In the genomic region with DNA sequence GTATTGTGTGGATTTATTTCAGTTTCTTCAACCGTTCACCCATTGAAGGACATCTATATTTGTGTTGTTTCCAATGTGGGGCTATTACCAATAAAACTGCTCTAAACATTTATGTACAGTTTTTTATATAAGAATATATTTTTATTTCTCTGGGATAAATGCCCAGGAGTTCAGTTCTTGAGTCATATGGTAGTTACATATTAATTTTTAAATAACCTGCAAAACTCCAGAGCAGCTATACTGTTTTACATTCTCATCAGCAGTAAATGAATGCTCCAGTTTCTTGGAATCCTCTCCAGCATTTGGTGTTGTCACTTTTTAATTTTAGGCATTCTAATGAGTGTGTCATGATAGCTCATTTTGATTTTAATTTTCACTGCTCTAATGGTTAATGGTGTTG, we compare ENCODE assay signal across 24 cellular contexts. TPM values are rescaled to one million over a fixed set of nuclear protein-coding genes. Genes with fewer than 3 reads are reported as not detected.
A peak's percentile ranks its signal among the peaks of the same experiment; 100 is the strongest.
DNase-seq lines count a peak whose midpoint lies in the region; ATAC-seq and TF ChIP-seq lines count a peak whose summit lies in the region.
"Had no signal": no experiment of that assay in that cellular context is flagged by ENCODE, and none has a peak within 500 bp of the region (broad histone marks: within the 10 kb centered on the region; RNA-seq: fewer than 3 reads in every experiment).

No MANE protein-coding gene starts in this region.

- WGBS in mesenchymal stem cell, result no CpG with 5 or more reads among the region's 1 CpG
- WGBS in upper lobe of left lung, 2 donors, result 87 to 88% methylated on average over 1 of the region's 1 CpG

- POLR2A ChIA-PET in CD4-positive, alpha-beta memory T cell (lab: Charles Lee; ENCODE audit: partially characterized antibody), result no interaction called here

- H2BK5ac ChIP-seq in mesenchymal stem cell (ENCODE audit: low read depth, low read length, poor library complexity, severe bottlenecking), result no peak overlapping the region

- peaks cover 12% of the 10 kb centered on the region for H3K79me1 ChIP-seq in mesenchymal stem cell (replicated peaks; ENCODE audit: low read length, poor library complexity, severe bottlenecking)

- TF ChIP-seq EP300 in upper lobe of left lung (IDR thresholded peaks at IDR 0.05), result no peak

- no peak overlapping the region for H3K23ac ChIP-seq in mesenchymal stem cell (ENCODE audit: low read length in 2 of 2)

- H3K9ac ChIP-seq in mesenchymal stem cell (ENCODE audit: low read length), result no peak overlapping the region

- no peaks in the 10 kb centered on the region for H3K27me3 Mint-ChIP-seq in CD4-positive, alpha-beta memory T cell
- H3K27me3 Mint-ChIP-seq in HFFc6 (ENCODE audit: insufficient read depth), result peaks cover 4% of the 10 kb centered on the region
- no peaks in the 10 kb centered on the region for H3K27me3 Mint-ChIP-seq in brain
- H3K27me3 Mint-ChIP-seq: activated CD4-positive, alpha-beta T cell treated with anti-CD3 and anti-CD28 coated beads, Interleukin-2, amount 10 ng/mL, durations not matched to agents 7 days and 5 days; activated T-cell treated with anti-CD3 and anti-CD28 coated beads, Interleukin-2, amount 50 U/mL, for 24 hours; naive B cell had no signal

- H3K4me3 Mint-ChIP-seq in CD4-positive, alpha-beta memory T cell, result no peak overlapping the region
- H3K4me3 Mint-ChIP-seq in HFFc6, result no peak overlapping the region
- H3K4me3 Mint-ChIP-seq in brain, result no peak overlapping the region
- H3K4me3 Mint-ChIP-seq: activated CD4-positive, alpha-beta T cell treated with anti-CD3 and anti-CD28 coated beads, Interleukin-2, amount 10 ng/mL, durations not matched to agents 7 days and 5 days; activated T-cell treated with anti-CD3 and anti-CD28 coated beads, Interleukin-2, amount 50 U/mL, for 24 hours; naive B cell had no signal

- H3K4me1 Mint-ChIP-seq in CD4-positive, alpha-beta memory T cell, result peaks cover 0 to 8% (median 6%) of the 10 kb centered on the region in 4 donors
- peaks cover 12% of the 10 kb centered on the region for H3K4me1 Mint-ChIP-seq in HFFc6 (ENCODE audit: low read depth)
- H3K4me1 Mint-ChIP-seq in brain, result peaks cover 6% of the 10 kb centered on the region

- no peaks in the 10 kb centered on the region for H3K27me3 ChIP-seq in CD4-positive, alpha-beta memory T cell (ENCODE audit: insufficient read depth, low read length)
- H3K27me3 ChIP-seq in mesenchymal stem cell (ENCODE audit: control insufficient read depth in 1 of 2, insufficient read depth in 1 of 2, low read length in 2 of 2), result no peaks in the 10 kb centered on the region
- H3K27me3 ChIP-seq in upper lobe of left lung, result no peaks in the 10 kb centered on the region
- H3K27me3 ChIP-seq: adrenal gland, tibial artery had no signal

- no peak overlapping the region for H4K91ac ChIP-seq in mesenchymal stem cell (ENCODE audit: low read length)

- H3K9me3 ChIP-seq in CD4-positive, alpha-beta memory T cell (ENCODE audit: control insufficient read depth in 1 of 2, low read length in 2 of 2), result no peaks in the 10 kb centered on the region
- H3K9me3 ChIP-seq in mesenchymal stem cell (ENCODE audit: control insufficient read depth, low read length) (no peaks in the 10 kb centered on the region), upper lobe of left lung (no peaks in the 10 kb centered on the region)
- H3K9me3 ChIP-seq: adrenal gland, tibial artery had no signal

- H2AFZ ChIP-seq in mesenchymal stem cell (ENCODE audit: low read depth, low read length), result no peak overlapping the region

- no peak overlapping the region for H3K4me2 ChIP-seq in mesenchymal stem cell (ENCODE audit: low read length, poor library complexity, severe bottlenecking)

- intact Hi-C loops in CD4-positive, alpha-beta memory T cell (cut with micrococcal nuclease), result no loop called here

- no peak for ATAC-seq in upper lobe of left lung (ENCODE audit: low FRiP score in 2 of 2)

- TF ChIP-seq POLR2A in upper lobe of left lung (IDR thresholded peaks at IDR 0.05), result no peak

- H2BK120ac ChIP-seq in mesenchymal stem cell (ENCODE audit: low read depth, low read length), result no peak overlapping the region

- H3K18ac ChIP-seq in mesenchymal stem cell (ENCODE audit: low read depth in 1 of 2, low read length in 2 of 2), result no peak overlapping the region

- peaks cover 4% of the 10 kb centered on the region for H3K36me3 ChIP-seq in CD4-positive, alpha-beta memory T cell (ENCODE audit: insufficient read depth, low read length)
- H3K36me3 ChIP-seq in mesenchymal stem cell (ENCODE audit: control insufficient read depth in 1 of 2, insufficient read depth in 2 of 2, low read depth in 1 of 2, low read length in 2 of 2), result peaks cover 29 to 82% of the 10 kb centered on the region in 2 experiments
- peaks cover 3 to 79% (median 23%) of the 10 kb centered on the region in 4 donors for H3K36me3 ChIP-seq in upper lobe of left lung

- H3K4me3 ChIP-seq in CD4-positive, alpha-beta memory T cell (ENCODE audit: low read length in 2 of 2), result no peak overlapping the region
- H3K4me3 ChIP-seq in mesenchymal stem cell (ENCODE audit: insufficient read depth in 1 of 2, low read depth in 1 of 2, low read length in 2 of 2), result no peak overlapping the region
- H3K4me3 ChIP-seq in upper lobe of left lung, result no peak overlapping the region
- H3K4me3 ChIP-seq: adrenal gland, tibial artery had no signal

- no peak overlapping the region for H4K8ac ChIP-seq in mesenchymal stem cell (ENCODE audit: low read length)

- H2BK12ac ChIP-seq in mesenchymal stem cell (ENCODE audit: low read length in 2 of 2), result no peak overlapping the region

- TF ChIP-seq CTCF in HFFc6 (IDR thresholded peaks at IDR 0.05) (no peak), brain (conservative IDR thresholded peaks at IDR 0.05) (no peak), upper lobe of left lung (IDR thresholded peaks at IDR 0.05) (no peak)

- no peak overlapping the region for H2BK15ac ChIP-seq in mesenchymal stem cell (ENCODE audit: low read depth, poor library complexity, severe bottlenecking)

- CTCF ChIA-PET in CD4-positive, alpha-beta memory T cell (lab: Charles Lee; ENCODE audit: partially characterized antibody), result interaction anchor here (0.7 to 1.5 kb wide), 4 partner anchors 9 to 177 kb away, joined by 3 to 4 read pairs (median 3); a partner anchor contains a TSS

- no peak for DNase-seq in CD4-positive, alpha-beta memory T cell
- DNase-seq in HFFc6, result no peak
- DNase-seq in mesenchymal stem cell, result no peak
- DNase-seq in nucleus accumbens (lab: John Stamatoyannopoulos, UW), result no peak
- DNase-seq in COLO829 (ENCODE audit: low spot score), result no peak
- no peak for DNase-seq in upper lobe of left lung
- DNase-seq: activated CD4-positive, alpha-beta T cell treated with anti-CD3 and anti-CD28 coated beads, Interleukin-2, amount 10 ng/mL, durations not matched to agents 7 days and 5 days; activated T-cell treated with anti-CD3 and anti-CD28 coated beads, Interleukin-2, amount 50 U/mL, for 24 hours; effector CD8-positive, alpha-beta T cell; GDM1; left ventricle myocardium superior; naive B cell; NCI-H1417; NCI-H2081; NCI-H2227 treated with DMSO at 0.1 percent for 48 hours; NCI-H526; occipital lobe; stimulated activated CD4-positive, alpha-beta T cell treated with anti-CD3 and anti-CD28 coated beads, Interleukin-4, amount 100 ng/mL, for 24 hours; T1000; tibial artery; WERI-Rb-1 had no signal

- H3K9me3 Mint-ChIP-seq in CD4-positive, alpha-beta memory T cell, result no peaks in the 10 kb centered on the region
- no peaks in the 10 kb centered on the region for H3K9me3 Mint-ChIP-seq in HFFc6
- H3K9me3 Mint-ChIP-seq in brain, result no peaks in the 10 kb centered on the region
- H3K9me3 Mint-ChIP-seq: activated CD4-positive, alpha-beta T cell treated with anti-CD3 and anti-CD28 coated beads, Interleukin-2, amount 10 ng/mL, durations not matched to agents 7 days and 5 days; activated T-cell treated with anti-CD3 and anti-CD28 coated beads, Interleukin-2, amount 50 U/mL, for 24 hours; naive B cell had no signal

- no peak overlapping the region for H3K4ac ChIP-seq in mesenchymal stem cell (ENCODE audit: low read depth in 1 of 2, low read length in 2 of 2)

- no peak overlapping the region for H3K27ac ChIP-seq in CD4-positive, alpha-beta memory T cell (ENCODE audit: low read depth, low read length)
- H3K27ac ChIP-seq in mesenchymal stem cell (ENCODE audit: low read length, poor library complexity, severe bottlenecking), result peak overlapping the region; percentile 76
- no peak overlapping the region for H3K27ac ChIP-seq in upper lobe of left lung
- H3K27ac ChIP-seq: adrenal gland, C4-2B, tibial artery, WERI-Rb-1 had no signal

- peaks cover 23 to 51% of the 10 kb centered on the region in 2 donors for H3K36me3 Mint-ChIP-seq in CD4-positive, alpha-beta memory T cell
- H3K36me3 Mint-ChIP-seq in HFFc6 (ENCODE audit: low read depth), result peaks cover 10% of the 10 kb centered on the region
- peaks cover 57% of the 10 kb centered on the region for H3K36me3 Mint-ChIP-seq in brain

- H3K14ac ChIP-seq in mesenchymal stem cell (ENCODE audit: low read length in 2 of 2), result no peak overlapping the region

- no peaks in the 10 kb centered on the region for H3K4me1 ChIP-seq in CD4-positive, alpha-beta memory T cell (ENCODE audit: insufficient read depth, low read length)
- H3K4me1 ChIP-seq in mesenchymal stem cell (ENCODE audit: control insufficient read depth, insufficient read depth, low read depth, low read length), result peaks cover 3% of the 10 kb centered on the region
- no peaks in the 10 kb centered on the region for H3K4me1 ChIP-seq in upper lobe of left lung
- H3K4me1 ChIP-seq: adrenal gland, tibial artery had no signal

- H3K27ac Mint-ChIP-seq in CD4-positive, alpha-beta memory T cell, result peak overlapping the region in 4 of 7 donors; percentile 2 to 67 (median 26)
- H3K27ac Mint-ChIP-seq in HFFc6, result peak overlapping the region; percentile 69; the same call in 1 of the 2 replicates
- peak overlapping the region in 3 of 5 experiments; percentile 13 to 19 (median 15) for H3K27ac Mint-ChIP-seq in brain
- H3K27ac Mint-ChIP-seq: activated T-cell treated with anti-CD3 and anti-CD28 coated beads, Interleukin-2, amount 50 U/mL, for 24 hours had no signal

- H2AK5ac ChIP-seq in mesenchymal stem cell (ENCODE audit: low read length, severe bottlenecking), result no peak overlapping the region

RNA-seq across cellular contexts. Expression of a gene that starts 36.1 kb away (rescaled TPM):
- total RNA-seq in CD4-positive, alpha-beta memory T cell, result 10 to 100 TPM; 16.5 to 20.2 TPM
- 10 to 100 TPM; 25.0 to 34.4 TPM for polyA plus RNA-seq in CD4-positive, alpha-beta memory T cell
- total RNA-seq in HFFc6 (2021; fragmentation: NEBNext Ultra II Directional; extraction: Animal tissue kit (Norgen Biotek cat#: 25700)), result 10 to 100 TPM; 46.9 to 61.0 (median 54.1) TPM
- 11.5 TPM for polyA plus RNA-seq in brain (ENCODE audit: insufficient read depth, low read depth, low replicate concordance)
- 63.6 TPM for polyA plus RNA-seq in mesenchymal stem cell (2013, experiment 1 of 2)
- 57.1 TPM for polyA plus RNA-seq in mesenchymal stem cell (2013, experiment 2 of 2)
- 10 to 100 TPM in 5 of 6 donors, 1 to 10 TPM in 1; 8.3 to 36.4 (median 22.1) TPM for total RNA-seq in upper lobe of left lung

Comparison
In these comparisons a context has a peak if more than half of its experiments do, and no peak if none do; other contexts are left out.
1. H3K27ac Mint-ChIP-seq: peak in every context shown above with its lines; median percentile 69 in HFFc6; 26 in CD4-positive, alpha-beta memory T cell; 15 in brain.